18 cellular contexts compared by ENCODE assay signal in the genomic region with DNA sequence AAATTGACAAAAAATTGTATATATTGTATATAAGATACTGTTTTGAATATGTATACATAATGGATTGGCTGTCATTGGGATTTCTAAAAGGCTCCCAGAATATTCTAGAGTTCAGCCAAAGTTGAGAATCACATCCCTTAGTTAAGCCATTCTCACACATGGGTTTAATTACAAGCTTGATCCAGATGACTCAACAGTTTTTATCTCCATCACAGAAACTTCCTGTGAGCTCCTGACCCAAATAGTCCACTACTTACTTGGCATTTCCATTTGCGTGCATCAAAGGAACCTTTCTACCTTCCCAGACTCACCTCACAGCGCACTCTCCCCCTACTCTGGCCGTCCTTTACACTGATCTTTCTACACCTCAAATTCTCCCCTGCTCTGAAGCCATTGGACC.
DNase-seq lines count a peak whose midpoint lies in the region; TF ChIP-seq lines count a peak whose summit lies in the region.
"Had no signal": no experiment of that assay in that cellular context is flagged by ENCODE, and none has a peak within 500 bp of the region (broad histone marks: within the 10 kb centered on the region; RNA-seq: fewer than 3 reads in every experiment).

No MANE protein-coding gene starts in this region.

- H3K27ac ChIP-seq in SJCRH30 = no peak overlapping the region
- H3K27ac ChIP-seq: body of pancreas, neutrophil had no signal

- H3K4me1 Mint-ChIP-seq in nephron = peaks cover 28% of the 10 kb centered on the region
- H3K4me1 Mint-ChIP-seq: activated CD8-positive, alpha-beta memory T cell treated with anti-CD3 and anti-CD28 coated beads, Interleukin-2, amount 10 ng/mL, durations not matched to agents 7 days and 5 days had no signal

- H3K36me3 ChIP-seq in SJCRH30 = no peaks in the 10 kb centered on the region
- H3K36me3 ChIP-seq: BE2C, esophagus squamous epithelium, neutrophil had no signal

- TF ChIP-seq CTCF in AG09319 (IDR thresholded peaks at IDR 0.05; ENCODE audit: low read depth, low read length) (no peak), nephron (IDR thresholded peaks at IDR 0.05; ENCODE audit: unreplicated experiment in 3 of 3) (no peak)

- peak; percentile 73 for DNase-seq in AG09319 (ENCODE audit: extremely low read depth, low read depth)
- DNase-seq in LHCN-M2 (ENCODE audit: low read depth) = peak; percentile 43
- peak; percentile 67 for DNase-seq in dedifferentiated amniotic fluid mesenchymal stem cell (ENCODE audit: extremely low spot score)
- DNase-seq in dermis blood vessel endothelial cell = no peak
- DNase-seq in SJCRH30 = no peak
- no peak for DNase-seq in mucosa of gallbladder (ENCODE audit: low spot score)
- no peak for DNase-seq in KG1 (lab: John Stamatoyannopoulos, UW)
- DNase-seq: activated CD8-positive, alpha-beta memory T cell treated with anti-CD3 and anti-CD28 coated beads, Interleukin-2, amount 10 ng/mL, durations not matched to agents 7 days and 5 days; activated effector memory CD4-positive, alpha-beta T cell treated with anti-CD3 and anti-CD28 coated beads, Interleukin-2, amount 50 U/mL, for 16 hours; BE2C; body of pancreas; esophagus squamous epithelium; hippocampal formation; NCI-H2029 treated with DMSO at 0.1 percent for 48 hours; right cardiac atrium; stimulated activated CD4-positive, alpha-beta T cell treated with anti-CD3 and anti-CD28 coated beads, Interleukin-1b, Interleukin-23, amount 100 ng/mL, for 48 hours had no signal

- no peaks in the 10 kb centered on the region for H3K27me3 ChIP-seq in SJCRH30
- H3K27me3 ChIP-seq: BE2C, body of pancreas, esophagus squamous epithelium had no signal

- H3K4me3 ChIP-seq in SJCRH30 = no peak overlapping the region
- H3K4me3 ChIP-seq: body of pancreas, esophagus squamous epithelium had no signal

- H3K4me1 ChIP-seq in SJCRH30 = no peaks in the 10 kb centered on the region
- H3K4me1 ChIP-seq: BE2C, body of pancreas had no signal

- peak overlapping the region in 2 of 3 experiments; percentile 50 to 73 for H3K27ac Mint-ChIP-seq in nephron
- H3K27ac Mint-ChIP-seq: activated CD8-positive, alpha-beta memory T cell treated with anti-CD3 and anti-CD28 coated beads, Interleukin-2, amount 10 ng/mL, durations not matched to agents 7 days and 5 days had no signal

- no peak overlapping the region for H3K4me3 Mint-ChIP-seq in nephron
- H3K4me3 Mint-ChIP-seq: activated CD8-positive, alpha-beta memory T cell treated with anti-CD3 and anti-CD28 coated beads, Interleukin-2, amount 10 ng/mL, durations not matched to agents 7 days and 5 days had no signal

- H3K27me3 Mint-ChIP-seq in nephron (ENCODE audit: low read depth) = no peaks in the 10 kb centered on the region

- no peaks in the 10 kb centered on the region for H3K9me3 ChIP-seq in SJCRH30 (replicated peaks)
- H3K9me3 ChIP-seq: BE2C, body of pancreas, esophagus squamous epithelium, neutrophil had no signal

- H3K36me3 Mint-ChIP-seq in nephron (ENCODE audit: low read depth) = no peaks in the 10 kb centered on the region
- H3K36me3 Mint-ChIP-seq: activated CD8-positive, alpha-beta memory T cell treated with anti-CD3 and anti-CD28 coated beads, Interleukin-2, amount 10 ng/mL, durations not matched to agents 7 days and 5 days had no signal

- peaks cover 6% of the 10 kb centered on the region for H3K9me3 Mint-ChIP-seq in nephron

Comparison
In these comparisons a context has a peak if more than half of its experiments do, and no peak if none do; other contexts are left out.
1. DNase-seq: peak in AG09319 (single experiment), LHCN-M2 (single experiment) and dedifferentiated amniotic fluid mesenchymal stem cell (single experiment); none in dermis blood vessel endothelial cell (single experiment), SJCRH30 (0 of 2), mucosa of gallbladder (single experiment) and KG1 (single experiment).